ENCODE assay signal across 7 cellular contexts in the genomic region with DNA sequence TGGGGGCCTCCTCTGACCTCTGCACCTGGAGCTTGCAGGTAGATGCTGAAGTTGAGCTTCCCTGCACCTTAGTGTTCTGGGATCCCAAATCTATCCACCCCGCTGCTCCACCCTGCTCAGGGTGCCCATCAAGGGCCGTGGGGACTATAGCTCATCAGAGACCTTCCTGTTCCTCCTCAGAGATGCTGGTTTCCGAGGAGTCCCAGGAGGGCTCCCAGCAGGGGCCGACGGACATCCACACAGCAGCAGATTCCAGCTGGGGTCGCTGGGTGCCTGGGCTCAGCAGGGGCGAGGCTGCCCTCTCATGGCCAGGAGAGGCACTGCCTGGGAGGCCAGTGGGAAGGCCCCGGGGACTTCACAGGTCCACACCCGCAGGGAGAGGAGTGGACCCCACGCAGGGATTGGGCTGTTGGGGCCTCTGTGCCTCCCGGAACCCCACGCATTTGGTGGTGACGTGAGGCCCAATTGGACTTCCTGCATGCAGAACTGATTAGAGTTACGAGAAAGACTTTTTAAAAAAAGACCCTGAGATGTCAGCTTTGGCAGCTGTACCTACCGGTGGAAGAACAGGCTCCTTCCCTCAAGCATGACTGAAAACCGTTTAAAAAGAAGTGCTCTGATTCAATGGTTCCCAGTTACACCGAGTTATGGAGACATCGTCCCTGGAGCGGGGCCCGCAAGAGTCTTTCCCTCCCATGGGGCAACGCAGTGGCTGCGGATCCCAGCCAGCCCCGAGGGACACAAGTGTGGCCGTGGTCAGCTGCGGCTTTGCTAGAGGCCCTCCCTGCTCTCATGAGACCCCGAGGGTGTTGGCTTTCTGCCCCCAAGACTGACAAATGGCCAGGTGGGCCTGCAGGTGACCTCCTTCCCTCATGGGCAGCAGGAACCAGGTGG. TPM values are rescaled to one million over a fixed set of nuclear protein-coding genes. Genes with fewer than 3 reads are reported as not detected.
A peak's percentile ranks its signal among the peaks of the same experiment; 100 is the strongest.
DNase-seq lines count a peak whose midpoint lies in the region; ATAC-seq and TF ChIP-seq lines count a peak whose summit lies in the region.

No MANE protein-coding gene starts in this region.

- intact Hi-C loops in lower lobe of right lung (cut with DNase I): no loop called here

- H3K9me3 ChIP-seq in lower lobe of right lung: no peaks in the 10 kb centered on the region

- H3K4me1 ChIP-seq in lower lobe of right lung: peaks cover 40% of the 10 kb centered on the region

- peak; percentile 51 for ATAC-seq in HG02870 (IDR thresholded peaks at IDR 0.05; ENCODE audit: unreplicated experiment)
- ATAC-seq in lower lobe of right lung: peak; percentile 86 to 89

- H3K27ac ChIP-seq in cingulate gyrus (ENCODE audit: low read depth, low read length) (peak overlapping the region; percentile 49), lower lobe of right lung (peak overlapping the region; percentile 90)

- no peak overlapping the region for H3K4me3 ChIP-seq in lower lobe of right lung

- TF ChIP-seq CTCF in GM12874 (IDR thresholded peaks at IDR 0.05; ENCODE audit: insufficient read depth, low read depth, low read length): peak; percentile 98
- peak; percentile 99 for TF ChIP-seq CTCF in lower lobe of right lung (IDR thresholded peaks at IDR 0.05)

- H3K27me3 ChIP-seq in lower lobe of right lung (ENCODE audit: low read depth): no peaks in the 10 kb centered on the region

- no peaks in the 10 kb centered on the region for H3K36me3 ChIP-seq in lower lobe of right lung

- DNase-seq in NCI-H2227 (lab: John Stamatoyannopoulos, UW; ENCODE audit: unreplicated experiment) (peak; percentile 69), lower lobe of right lung (peak; percentile 85)
- DNase-seq in activated CD4-positive, alpha-beta T cell treated with anti-CD3 and anti-CD28 coated beads for 4 hours: peak; percentile 65 to 67
- peak; percentile 35 for DNase-seq in stimulated activated CD8-positive, alpha-beta memory T cell treated with anti-CD3 and anti-CD28 coated beads, Interleukin-12 subunit alpha, Interleukin-12 subunit beta, amount 100 ng/mL, for 24 hours (ENCODE audit: extremely low read depth)

RNA-seq across cellular contexts. Expression of a gene that starts 25.3 kb away (rescaled TPM):
- total RNA-seq in lower lobe of right lung: 72.4 TPM

Comparison
In these comparisons a context has a peak if more than half of its experiments do, and no peak if none do; other contexts are left out.
1. DNase-seq: peak in every context shown above with its lines; median percentile 85 in lower lobe of right lung; 69 in NCI-H2227; 66 in activated CD4-positive, alpha-beta T cell treated with anti-CD3 and anti-CD28 coated beads for 4 hours; 35 in stimulated activated CD8-positive, alpha-beta memory T cell treated with anti-CD3 and anti-CD28 coated beads, Interleukin-12 subunit alpha, Interleukin-12 subunit beta, amount 100 ng/mL, for 24 hours.